Comparison of ENCODE assay signal across 8 cellular contexts in genomic region chr19:4403005-4403761, GRCh38. TPM values are rescaled to one million over a fixed set of nuclear protein-coding genes. Genes with fewer than 3 reads are reported as not detected.
A peak's percentile ranks its signal among the peaks of the same experiment; 100 is the strongest.
DNase-seq lines count a peak whose midpoint lies in the region; ATAC-seq and TF ChIP-seq lines count a peak whose summit lies in the region.

No MANE protein-coding gene starts in this region.

- CTCF ChIA-PET in naive thymus-derived CD4-positive, alpha-beta T cell (lab: Charles Lee), result interaction anchor here (1.8 kb wide), 1 partner anchor 33 kb away, joined by 11 read pairs; no protein-coding TSS in a partner anchor

- H3K9me3 Mint-ChIP-seq in naive thymus-derived CD4-positive, alpha-beta T cell, result peaks cover 0 to 1% (median 0%) of the 10 kb centered on the region in 11 donors

- DNase-seq in cardiac fibroblast (ENCODE audit: low read depth in 2 of 2) (no peak), inferior parietal cortex (ENCODE audit: extremely low spot score) (no peak), SW480 (ENCODE audit: low spot score) (no peak), NCI-H187 treated with DMSO at 0.1 percent for 48 hours (lab: John Stamatoyannopoulos, UW) (no peak)
- DNase-seq in naive thymus-derived CD4-positive, alpha-beta T cell, result no peak

- no peak for TF ChIP-seq POLR2A in GM18505 (IDR thresholded peaks at IDR 0.05; ENCODE audit: borderline replicate concordance, extremely low read depth, insufficient read depth, insufficient read length)

- H3K4me1 Mint-ChIP-seq in naive thymus-derived CD4-positive, alpha-beta T cell, result peaks cover 14 to 56% (median 45%) of the 10 kb centered on the region in 7 donors

- H4K20me1 ChIP-seq in BLaER1 treated with 17β-estradiol and CSF1 and Interleukin-3, amounts not matched to agents 10 nM and 100 nM, result peaks cover 9 to 76% (median 66%) of the 10 kb centered on the region in 11 experiments; a peak in 21 of 22 replicates

- no peak for ATAC-seq in naive thymus-derived CD4-positive, alpha-beta T cell
- ATAC-seq in GM18505 (IDR thresholded peaks at IDR 0.05; ENCODE audit: unreplicated experiment), result no peak

- no peaks in the 10 kb centered on the region for H3K27me3 Mint-ChIP-seq in naive thymus-derived CD4-positive, alpha-beta T cell

- H3K27ac Mint-ChIP-seq in naive thymus-derived CD4-positive, alpha-beta T cell, result peak overlapping the region; percentile 14 to 92 (median 59)

- H3K9me3 ChIP-seq in BLaER1 treated with 17β-estradiol and CSF1 and Interleukin-3, amounts not matched to agents 10 nM and 100 nM (replicated peaks in 1 of 11), result peaks cover 0 to 3% (median 0%) of the 10 kb centered on the region in 11 experiments; a peak in 1 of 22 replicates
- no peaks in the 10 kb centered on the region for H3K9me3 ChIP-seq in KOPT-K1 (ENCODE audit: insufficient read depth, low read length, poor library complexity, severe bottlenecking)
- no peaks in the 10 kb centered on the region for H3K9me3 ChIP-seq in naive thymus-derived CD4-positive, alpha-beta T cell (ENCODE audit: control insufficient read depth in 2 of 3, low read length in 3 of 3)

- peak overlapping the region; percentile 90 to 99 (median 96) for H3K4me3 ChIP-seq in BLaER1 treated with 17β-estradiol and CSF1 and Interleukin-3, amounts not matched to agents 10 nM and 100 nM
- peak overlapping the region; percentile 85 for H3K4me3 ChIP-seq in cardiac fibroblast (replicated peaks in 1 of 2; ENCODE audit: low read depth in 2 of 2, low read length in 2 of 2)
- peak overlapping the region; percentile 80 for H3K4me3 ChIP-seq in naive thymus-derived CD4-positive, alpha-beta T cell (ENCODE audit: low read length)

- intact Hi-C loops in naive thymus-derived CD4-positive, alpha-beta T cell (cut with micrococcal nuclease), result loop anchor here (2.0 to 5.0 kb wide), 7 partner anchors 396 to 1499 kb away; partner anchors contain the start of genes DOHH (in 1 of the 2), EEF2 (in 1 of the 2), NDUFA11 (in 1 of the 2) and PIAS4 (in 1 of the 2)

- H3K27me3 ChIP-seq in BLaER1 treated with 17β-estradiol and CSF1 and Interleukin-3, amounts not matched to agents 10 nM and 100 nM, result no peaks in the 10 kb centered on the region
- no peaks in the 10 kb centered on the region for H3K27me3 ChIP-seq in naive thymus-derived CD4-positive, alpha-beta T cell (ENCODE audit: control insufficient read depth in 2 of 2, insufficient read depth in 2 of 2, low read length in 2 of 2)

- POLR2A ChIA-PET in naive thymus-derived CD4-positive, alpha-beta T cell (lab: Charles Lee), result interaction anchor here (1.3 to 3.3 kb wide), 4 partner anchors 22 to 55 kb away, joined by 3 to 29 read pairs (median 4); partner anchors contain the start of gene UBXN6

- no peak for TF ChIP-seq CTCF in cardiac fibroblast (IDR thresholded peaks at IDR 0.05; ENCODE audit: low read depth, low read length)

- H3K9ac ChIP-seq in BLaER1 treated with 17β-estradiol and CSF1 and Interleukin-3, amounts not matched to agents 10 nM and 100 nM, result peak overlapping the region; percentile 90 to 99 (median 98)

- H3K36me3 Mint-ChIP-seq in naive thymus-derived CD4-positive, alpha-beta T cell, result peaks cover 0 to 6% (median 0%) of the 10 kb centered on the region in 5 donors

- H3K4me3 Mint-ChIP-seq in naive thymus-derived CD4-positive, alpha-beta T cell, result peak overlapping the region; percentile 73 to 95 (median 88)

- peak overlapping the region; percentile 86 to 98 (median 95) for H3K4me2 ChIP-seq in BLaER1 treated with 17β-estradiol and CSF1 and Interleukin-3, amounts not matched to agents 10 nM and 100 nM

- peaks cover 37 to 65% (median 60%) of the 10 kb centered on the region in 10 experiments for H3K4me1 ChIP-seq in BLaER1 treated with 17β-estradiol and CSF1 and Interleukin-3, amounts not matched to agents 10 nM and 100 nM
- peaks cover 28 to 33% of the 10 kb centered on the region in 2 donors for H3K4me1 ChIP-seq in naive thymus-derived CD4-positive, alpha-beta T cell (ENCODE audit: control insufficient read depth in 2 of 2, insufficient read depth in 2 of 2, low read length in 2 of 2)

- H3K36me3 ChIP-seq in BLaER1 treated with 17β-estradiol and CSF1 and Interleukin-3, amounts not matched to agents 10 nM and 100 nM, result peaks cover under 1 to 54% (median 37%) of the 10 kb centered on the region in 11 experiments; a peak in 20 of 22 replicates
- peaks cover 43% of the 10 kb centered on the region for H3K36me3 ChIP-seq in KOPT-K1 (ENCODE audit: insufficient read depth, low read length)
- H3K36me3 ChIP-seq in naive thymus-derived CD4-positive, alpha-beta T cell (ENCODE audit: control insufficient read depth in 2 of 3, insufficient read depth in 3 of 3, low read length in 3 of 3), result peaks cover 0 to 4% (median 0%) of the 10 kb centered on the region in 3 experiments

- H3K27ac ChIP-seq in BLaER1 treated with 17β-estradiol and CSF1 and Interleukin-3, amounts not matched to agents 10 nM and 100 nM, result peak overlapping the region; percentile 71 to 99 (median 97); a peak in 21 of 22 replicates
- peak overlapping the region; percentile 92 for H3K27ac ChIP-seq in KOPT-K1 (ENCODE audit: low read depth, low read length, poor library complexity, severe bottlenecking)
- H3K27ac ChIP-seq in naive thymus-derived CD4-positive, alpha-beta T cell (ENCODE audit: low read depth, low read length), result peak overlapping the region; percentile 97

RNA-seq across cellular contexts. Expression of gene CHAF1A, which starts 0.7 kb away (rescaled TPM):
- total RNA-seq in naive thymus-derived CD4-positive, alpha-beta T cell, result 10 to 100 TPM; 10.1 to 71.2 (median 14.1) TPM
- 1 to 10 TPM; 3.2 to 5.5 TPM for polyA plus RNA-seq in naive thymus-derived CD4-positive, alpha-beta T cell

RNA-seq across cellular contexts. Expression of gene SH3GL1, which starts 2.8 kb away (rescaled TPM):
- total RNA-seq in naive thymus-derived CD4-positive, alpha-beta T cell, result 10 to 100 TPM; 37.1 to 77.0 (median 38.6) TPM
- 10 to 100 TPM; 11.9 to 22.8 TPM for polyA plus RNA-seq in naive thymus-derived CD4-positive, alpha-beta T cell

RNA-seq across cellular contexts. Expression of gene UBXN6, which starts 54.4 kb away (rescaled TPM):
- 10 to 100 TPM; 49.2 to 68.6 (median 53.1) TPM for total RNA-seq in naive thymus-derived CD4-positive, alpha-beta T cell
- 1 to 10 TPM; 5.4 to 7.9 TPM for polyA plus RNA-seq in naive thymus-derived CD4-positive, alpha-beta T cell

RNA-seq across cellular contexts. Expression of gene MPND, which starts 59.8 kb away (rescaled TPM):
- total RNA-seq in naive thymus-derived CD4-positive, alpha-beta T cell, result 10 to 100 TPM in 4 of 5 experiments, 1 to 10 TPM in 1; 9.5 to 24.4 (median 20.0) TPM
- 1 to 10 TPM; 4.0 to 6.7 TPM for polyA plus RNA-seq in naive thymus-derived CD4-positive, alpha-beta T cell
